Comparison of ENCODE assay signal across 8 cellular contexts in the genomic region with DNA sequence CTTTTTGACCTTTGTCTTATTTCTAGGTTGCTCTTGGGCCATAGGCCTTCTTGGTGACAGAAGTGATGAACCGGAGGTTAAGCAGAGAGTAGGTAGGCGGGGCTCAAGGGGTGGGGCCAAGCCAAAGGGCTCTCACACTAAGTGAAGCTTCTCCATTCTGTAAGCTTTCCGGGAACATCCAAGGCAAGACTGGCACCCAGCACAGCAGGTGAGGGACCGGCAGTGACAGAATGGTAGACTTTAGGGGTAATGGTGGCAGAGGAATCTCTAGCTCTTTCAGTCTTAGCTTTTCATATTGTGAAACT. TPM values are rescaled to one million over a fixed set of nuclear protein-coding genes. Genes with fewer than 3 reads are reported as not detected.
DNase-seq lines count a peak whose midpoint lies in the region; ATAC-seq and TF ChIP-seq lines count a peak whose summit lies in the region.

TNFAIP8L2 (plus strand) TSS at position 135 of the 305 bp plus-strand sequence. CDS start 2,049 bp downstream, outside the sequence.

- H3K27ac ChIP-seq in BLaER1 (peak within 1 kb of the TSS; percentile 86), right atrium auricular region (peak within 1 kb of the TSS; percentile 3 to 22)

- H3K36me3 ChIP-seq in BLaER1 (peaks cover 16% of the 10 kb centered on the region), right atrium auricular region (peaks cover 27% of the 10 kb centered on the region)

- peak within 1 kb of the TSS; percentile 71 for H3K4me3 ChIP-seq in BLaER1
- H3K4me3 ChIP-seq in right atrium auricular region, result peak within 1 kb of the TSS; percentile 22 to 30

- H3K9me3 ChIP-seq in BLaER1, result no peaks in the 10 kb centered on the region
- H3K9me3 ChIP-seq in right atrium auricular region, result no peaks in the 10 kb centered on the region

- ATAC-seq in GM21423 (IDR thresholded peaks at IDR 0.05; ENCODE audit: unreplicated experiment) (peak; percentile 70), GM18870 (IDR thresholded peaks at IDR 0.05; ENCODE audit: unreplicated experiment) (no peak)

- H3K4me2 ChIP-seq in BLaER1, result peak within 1 kb of the TSS; percentile 95

- H3K4me1 ChIP-seq in BLaER1, result peaks cover 59% of the 10 kb centered on the region
- H3K4me1 ChIP-seq in right atrium auricular region, result peaks cover 0 to 4% of the 10 kb centered on the region in 2 donors

- DNase-seq in NOMO-1 treated with dmso at 0.1 percent for 144 hours (lab: John Stamatoyannopoulos, UW; ENCODE audit: unreplicated experiment) (peak; percentile 69), activated T-cell treated with anti-CD3 and anti-CD28 coated beads for 1 hour (ENCODE audit: low read depth) (peak; percentile 69), right atrium auricular region (ENCODE audit: low spot score) (no peak), ureter (ENCODE audit: low spot score) (no peak)
- peak; percentile 60 for DNase-seq in stimulated activated CD8-positive, alpha-beta memory T cell treated with anti-CD3 and anti-CD28 coated beads, Interleukin-12 subunit alpha, Interleukin-12 subunit beta, amount 100 ng/mL, for 24 hours (ENCODE audit: extremely low read depth)

- peak within 1 kb of the TSS; percentile 79 for H3K9ac ChIP-seq in BLaER1

- H3K27me3 ChIP-seq in BLaER1, result no peaks in the 10 kb centered on the region
- H3K27me3 ChIP-seq in right atrium auricular region, result no peaks in the 10 kb centered on the region

- no peaks in the 10 kb centered on the region for H4K20me1 ChIP-seq in BLaER1

- no peak for TF ChIP-seq CTCF in right atrium auricular region (IDR thresholded peaks at IDR 0.05)

RNA-seq across cellular contexts. Expression of gene TNFAIP8L2, which starts in this region (rescaled TPM):
- total RNA-seq in right atrium auricular region, result 1 to 10 TPM in 1 of 2 donors, under 1 TPM in 1; 0.56 to 4.8 TPM
- 0.34 TPM for total RNA-seq in ureter

Comparison
In these comparisons a context has a peak if more than half of its experiments do, and no peak if none do; other contexts are left out.
1. DNase-seq: peak in NOMO-1 treated with dmso at 0.1 percent for 144 hours (single experiment), activated T-cell treated with anti-CD3 and anti-CD28 coated beads for 1 hour (single experiment) and stimulated activated CD8-positive, alpha-beta memory T cell treated with anti-CD3 and anti-CD28 coated beads, Interleukin-12 subunit alpha, Interleukin-12 subunit beta, amount 100 ng/mL, for 24 hours (single experiment); none in right atrium auricular region (single experiment) and ureter (single experiment).